ENCODE assay signal across 26 cellular contexts in the genomic region with DNA sequence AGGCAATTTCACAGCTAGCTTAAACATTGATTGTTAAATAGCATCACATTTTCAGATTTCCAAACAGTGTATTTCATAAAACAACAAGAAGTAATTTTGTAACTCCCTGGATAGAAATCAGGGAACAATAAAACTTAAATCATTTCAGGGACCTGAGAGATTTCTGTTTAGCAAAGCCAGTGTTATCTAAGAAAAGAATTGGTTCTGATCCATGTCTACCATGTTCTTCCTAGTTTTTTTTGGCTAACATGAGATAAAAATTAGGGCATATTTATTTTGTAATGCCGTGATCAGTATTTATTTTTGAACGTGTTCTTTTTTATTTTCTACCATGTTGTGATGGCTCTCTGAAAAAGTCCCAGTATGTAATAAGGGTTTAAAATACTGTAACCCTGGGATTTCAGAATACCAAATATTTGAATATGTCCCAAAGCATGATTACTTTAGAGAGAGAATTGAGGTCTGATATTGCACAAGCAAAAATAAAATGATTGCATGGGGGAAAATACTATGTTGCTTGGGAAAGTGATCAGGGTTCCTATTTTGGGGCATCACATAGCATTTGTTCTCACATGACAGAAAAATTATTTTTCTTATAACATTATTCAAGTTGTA.
"Had no signal": no experiment of that assay in that cellular context is flagged by ENCODE, and none has a peak within 500 bp of the region (broad histone marks: within the 10 kb centered on the region; RNA-seq: fewer than 3 reads in every experiment).

No MANE protein-coding gene starts in this region.

- H3K27ac ChIP-seq: body of pancreas, cardiac muscle cell, gastroesophageal sphincter, parathyroid adenoma, psoas muscle, spleen, upper lobe of left lung, vagina had no signal

- H3K4me3 ChIP-seq: body of pancreas, cardiac muscle cell, gastroesophageal sphincter, psoas muscle, spleen, upper lobe of left lung, vagina had no signal

- H3K4me1 Mint-ChIP-seq: activated B cell treated with CpG ODN at 0.5 μM for 24 hours; naive thymus-derived CD8-positive, alpha-beta T cell; neural crest cell; T-cell had no signal

- H3K4me3 Mint-ChIP-seq: activated B cell treated with CpG ODN at 0.5 μM for 24 hours; activated CD8-positive, alpha-beta T cell treated with anti-CD3 and anti-CD28 coated beads for 36 hours; activated T-cell treated with anti-CD3 and anti-CD28 coated beads, Interleukin-2, amount 50 U/mL, for 4 hours; naive thymus-derived CD8-positive, alpha-beta T cell; neural crest cell; T-cell; T-helper 2 cell treated with Interferon-gamma antibody and Interleukin-4, amounts not matched to agents 5 μg/mL and 100 μg/mL, for 36 hours had no signal

- DNase-seq: activated B cell treated with CpG ODN at 0.5 μM for 24 hours; activated CD4-positive, alpha-beta T cell treated with anti-CD3 and anti-CD28 coated beads, Interleukin-2, amount 50 U/mL, for 1 hour; activated CD8-positive, alpha-beta T cell treated with anti-CD3 and anti-CD28 coated beads for 36 hours; activated naive CD4-positive, alpha-beta T cell; activated T-cell treated with anti-CD3 and anti-CD28 coated beads, Interleukin-2, amount 50 U/mL, for 4 hours; anterior cingulate cortex; body of pancreas; cerebellar nuclear complex; hippocampal formation; left colon; midbrain; naive thymus-derived CD8-positive, alpha-beta T cell; nucleus accumbens; psoas muscle; spleen; stimulated activated naive CD8-positive, alpha-beta T cell treated with anti-CD3 and anti-CD28 coated beads, Interleukin-15, Interleukin-2, amounts not matched to agents 100 U/mL and 50 U/mL, for 24 hours; T-cell; upper lobe of left lung had no signal

- H3K79me2 ChIP-seq: parathyroid adenoma had no signal

- H3K9me3 Mint-ChIP-seq: activated B cell treated with CpG ODN at 0.5 μM for 24 hours; activated CD8-positive, alpha-beta T cell treated with anti-CD3 and anti-CD28 coated beads for 36 hours; activated naive CD4-positive, alpha-beta T cell treated with anti-CD3 and anti-CD28 coated beads, Interleukin-2, amount 50 U/mL, for 72 hours; activated T-cell treated with anti-CD3 and anti-CD28 coated beads, Interleukin-2, amount 50 U/mL, for 4 hours; activated T-helper 2 cell treated with anti-CD3 and anti-CD28 coated beads, Interferon-gamma antibody, Interleukin-2, Interleukin-4, amounts not matched to agents 10 μg/mL and 5 μg/mL and 100 μg/mL, durations not matched to agents 14 hours and 24 hours and 36 hours; neural crest cell; T-cell; T-helper 2 cell treated with Interferon-gamma antibody and Interleukin-4, amounts not matched to agents 5 μg/mL and 100 μg/mL, for 36 hours had no signal

- H3K36me3 Mint-ChIP-seq: activated naive CD4-positive, alpha-beta T cell treated with anti-CD3 and anti-CD28 coated beads, Interleukin-2, amount 50 U/mL, for 72 hours; naive thymus-derived CD8-positive, alpha-beta T cell; T-cell had no signal

- H2AFZ ChIP-seq: parathyroid adenoma had no signal

- H3K27ac Mint-ChIP-seq: activated B cell treated with CpG ODN at 0.5 μM for 24 hours; activated CD8-positive, alpha-beta T cell treated with anti-CD3 and anti-CD28 coated beads for 36 hours; activated naive CD4-positive, alpha-beta T cell treated with anti-CD3 and anti-CD28 coated beads, Interleukin-2, amount 50 U/mL, for 72 hours; activated T-helper 2 cell treated with anti-CD3 and anti-CD28 coated beads, Interferon-gamma antibody, Interleukin-2, Interleukin-4, amounts not matched to agents 10 μg/mL and 5 μg/mL and 100 μg/mL, durations not matched to agents 14 hours and 24 hours and 36 hours; naive thymus-derived CD8-positive, alpha-beta T cell; T-cell; T-helper 2 cell treated with Interferon-gamma antibody and Interleukin-4, amounts not matched to agents 5 μg/mL and 100 μg/mL, for 36 hours had no signal

- H3K4me1 ChIP-seq: body of pancreas, gastroesophageal sphincter, parathyroid adenoma, psoas muscle, spleen, upper lobe of left lung, vagina had no signal

- H3K27me3 ChIP-seq: body of pancreas, upper lobe of left lung, vagina had no signal

- ATAC-seq: activated CD8-positive, alpha-beta T cell treated with anti-CD3 and anti-CD28 coated beads for 36 hours; activated naive CD4-positive, alpha-beta T cell treated with anti-CD3 and anti-CD28 coated beads, Interleukin-2, amount 50 U/mL, for 72 hours; activated T-cell treated with anti-CD3 and anti-CD28 coated beads, Interleukin-2, amount 50 U/mL, for 4 hours; body of pancreas; gastroesophageal sphincter; left colon; naive thymus-derived CD8-positive, alpha-beta T cell; psoas muscle; stimulated activated naive CD8-positive, alpha-beta T cell treated with anti-CD3 and anti-CD28 coated beads, Interleukin-15, Interleukin-2, amounts not matched to agents 100 U/mL and 50 U/mL, for 24 hours; T-cell had no signal

- H3K9me3 ChIP-seq: body of pancreas, gastroesophageal sphincter, psoas muscle, spleen, upper lobe of left lung, vagina had no signal

- H3K36me3 ChIP-seq: cardiac muscle cell, gastroesophageal sphincter, spleen, upper lobe of left lung, vagina had no signal

- H3K27me3 Mint-ChIP-seq: activated B cell treated with CpG ODN at 0.5 μM for 24 hours; activated CD8-positive, alpha-beta T cell treated with anti-CD3 and anti-CD28 coated beads for 36 hours; T-cell had no signal
